In the genomic region with DNA sequence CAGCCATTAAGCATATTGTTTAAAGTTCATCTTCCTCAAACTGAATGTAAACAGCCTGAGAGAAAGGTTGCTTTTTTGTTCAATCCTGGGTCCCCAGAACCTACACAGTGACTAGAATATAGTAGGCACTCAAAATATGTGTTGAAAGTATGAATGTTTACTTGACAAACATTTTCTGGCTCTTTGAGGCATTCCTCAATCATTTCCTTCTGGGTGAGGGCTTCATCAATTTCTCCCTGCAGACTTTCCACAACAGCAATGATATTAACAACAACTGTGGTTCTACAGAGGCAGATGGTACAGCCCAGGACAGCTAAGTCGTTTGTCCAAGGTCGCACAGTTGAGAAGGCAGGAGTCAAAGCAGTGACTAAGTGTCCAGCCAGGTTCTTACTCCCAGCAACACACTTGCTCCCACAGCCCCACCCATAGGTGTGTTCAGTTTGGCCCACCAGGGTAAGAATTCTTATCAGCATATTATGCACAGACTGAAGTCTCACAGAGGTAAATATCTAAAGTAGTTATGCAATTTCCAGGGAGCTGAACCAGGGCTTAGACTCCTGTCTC, we compare ENCODE assay signal across 1 cellular context.
TF ChIP-seq lines count a peak whose summit lies in the region.

No MANE protein-coding gene starts in this region.

TF ChIP-seq in HepG2, 621 proteins besides CTCF, POLR2A, EP300 and RAD21 (continued from another document):
- TF ChIP-seq, protein P1, sequence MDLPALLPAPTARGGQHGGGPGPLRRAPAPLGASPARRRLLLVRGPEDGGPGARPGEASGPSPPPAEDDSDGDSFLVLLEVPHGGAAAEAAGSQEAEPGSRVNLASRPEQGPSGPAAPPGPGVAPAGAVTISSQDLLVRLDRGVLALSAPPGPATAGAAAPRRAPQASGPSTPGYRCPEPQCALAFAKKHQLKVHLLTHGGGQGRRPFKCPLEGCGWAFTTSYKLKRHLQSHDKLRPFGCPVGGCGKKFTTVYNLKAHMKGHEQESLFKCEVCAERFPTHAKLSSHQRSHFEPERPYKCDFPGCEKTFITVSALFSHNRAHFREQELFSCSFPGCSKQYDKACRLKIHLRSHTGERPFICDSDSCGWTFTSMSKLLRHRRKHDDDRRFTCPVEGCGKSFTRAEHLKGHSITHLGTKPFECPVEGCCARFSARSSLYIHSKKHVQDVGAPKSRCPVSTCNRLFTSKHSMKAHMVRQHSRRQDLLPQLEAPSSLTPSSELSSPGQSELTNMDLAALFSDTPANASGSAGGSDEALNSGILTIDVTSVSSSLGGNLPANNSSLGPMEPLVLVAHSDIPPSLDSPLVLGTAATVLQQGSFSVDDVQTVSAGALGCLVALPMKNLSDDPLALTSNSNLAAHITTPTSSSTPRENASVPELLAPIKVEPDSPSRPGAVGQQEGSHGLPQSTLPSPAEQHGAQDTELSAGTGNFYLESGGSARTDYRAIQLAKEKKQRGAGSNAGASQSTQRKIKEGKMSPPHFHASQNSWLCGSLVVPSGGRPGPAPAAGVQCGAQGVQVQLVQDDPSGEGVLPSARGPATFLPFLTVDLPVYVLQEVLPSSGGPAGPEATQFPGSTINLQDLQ (CRISPR knock-in tag; IDR thresholded peaks at IDR 0.05), result no peak
- no peak for TF ChIP-seq MIER3 (CRISPR knock-in tag; IDR thresholded peaks at IDR 0.05; ENCODE audit: borderline replicate concordance)
- no peak for TF ChIP-seq CSRNP2 (CRISPR knock-in tag; conservative IDR thresholded peaks at IDR 0.05; ENCODE audit: low read depth)
- TF ChIP-seq NFRKB (IDR thresholded peaks at IDR 0.05), result no peak
- TF ChIP-seq, protein P2, sequence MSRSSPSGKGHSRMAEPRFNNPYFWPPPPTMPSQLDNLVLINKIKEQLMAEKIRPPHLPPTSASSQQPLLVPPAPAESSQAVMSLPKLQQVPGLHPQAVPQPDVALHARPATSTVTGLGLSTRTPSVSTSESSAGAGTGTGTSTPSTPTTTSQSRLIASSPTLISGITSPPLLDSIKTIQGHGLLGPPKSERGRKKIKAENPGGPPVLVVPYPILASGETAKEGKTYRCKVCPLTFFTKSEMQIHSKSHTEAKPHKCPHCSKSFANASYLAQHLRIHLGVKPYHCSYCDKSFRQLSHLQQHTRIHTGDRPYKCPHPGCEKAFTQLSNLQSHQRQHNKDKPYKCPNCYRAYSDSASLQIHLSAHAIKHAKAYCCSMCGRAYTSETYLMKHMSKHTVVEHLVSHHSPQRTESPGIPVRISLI (CRISPR knock-in tag; IDR thresholded peaks at IDR 0.05; ENCODE audit: borderline replicate concordance), result 0 out of 2 replicates have a peak, but pooled peaks have one; percentile 25
- TF ChIP-seq RBFOX2 (IDR thresholded peaks at IDR 0.05; ENCODE audit: low read depth, low read length), result no peak
- 0 out of 2 replicates have a peak, but pooled peaks have one; percentile 11 for TF ChIP-seq ZNF335 (CRISPR knock-in tag; IDR thresholded peaks at IDR 0.05)
- 0 out of 2 replicates have a peak, but pooled peaks have one; percentile 3 for TF ChIP-seq SMC3 (IDR thresholded peaks at IDR 0.05; ENCODE audit: low read length)
- no peak for TF ChIP-seq MNT (IDR thresholded peaks at IDR 0.05)
- TF ChIP-seq, protein P3, sequence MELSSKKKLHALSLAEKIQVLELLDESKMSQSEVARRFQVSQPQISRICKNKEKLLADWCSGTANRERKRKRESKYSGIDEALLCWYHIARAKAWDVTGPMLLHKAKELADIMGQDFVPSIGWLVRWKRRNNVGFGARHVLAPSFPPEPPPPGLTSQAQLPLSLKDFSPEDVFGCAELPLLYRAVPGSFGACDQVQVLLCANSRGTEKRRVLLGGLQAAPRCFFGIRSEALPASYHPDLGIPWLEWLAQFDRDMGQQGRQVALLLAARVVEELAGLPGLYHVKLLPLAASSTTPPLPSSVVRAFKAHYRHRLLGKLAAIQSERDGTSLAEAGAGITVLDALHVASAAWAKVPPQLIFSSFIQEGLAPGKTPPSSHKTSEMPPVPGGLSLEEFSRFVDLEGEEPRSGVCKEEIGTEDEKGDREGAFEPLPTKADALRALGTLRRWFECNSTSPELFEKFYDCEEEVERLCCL (CRISPR knock-in tag; IDR thresholded peaks at IDR 0.05; ENCODE audit: borderline replicate concordance), result no peak
- TF ChIP-seq, protein P4, sequence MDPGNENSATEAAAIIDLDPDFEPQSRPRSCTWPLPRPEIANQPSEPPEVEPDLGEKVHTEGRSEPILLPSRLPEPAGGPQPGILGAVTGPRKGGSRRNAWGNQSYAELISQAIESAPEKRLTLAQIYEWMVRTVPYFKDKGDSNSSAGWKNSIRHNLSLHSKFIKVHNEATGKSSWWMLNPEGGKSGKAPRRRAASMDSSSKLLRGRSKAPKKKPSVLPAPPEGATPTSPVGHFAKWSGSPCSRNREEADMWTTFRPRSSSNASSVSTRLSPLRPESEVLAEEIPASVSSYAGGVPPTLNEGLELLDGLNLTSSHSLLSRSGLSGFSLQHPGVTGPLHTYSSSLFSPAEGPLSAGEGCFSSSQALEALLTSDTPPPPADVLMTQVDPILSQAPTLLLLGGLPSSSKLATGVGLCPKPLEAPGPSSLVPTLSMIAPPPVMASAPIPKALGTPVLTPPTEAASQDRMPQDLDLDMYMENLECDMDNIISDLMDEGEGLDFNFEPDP (CRISPR knock-in tag; conservative IDR thresholded peaks at IDR 0.05), result no peak
- no peak for TF ChIP-seq MLXIP (CRISPR knock-in tag; IDR thresholded peaks at IDR 0.05; ENCODE audit: borderline replicate concordance)
- no peak for TF ChIP-seq TBP (CRISPR knock-in tag; IDR thresholded peaks at IDR 0.05)
- TF ChIP-seq, protein P5, sequence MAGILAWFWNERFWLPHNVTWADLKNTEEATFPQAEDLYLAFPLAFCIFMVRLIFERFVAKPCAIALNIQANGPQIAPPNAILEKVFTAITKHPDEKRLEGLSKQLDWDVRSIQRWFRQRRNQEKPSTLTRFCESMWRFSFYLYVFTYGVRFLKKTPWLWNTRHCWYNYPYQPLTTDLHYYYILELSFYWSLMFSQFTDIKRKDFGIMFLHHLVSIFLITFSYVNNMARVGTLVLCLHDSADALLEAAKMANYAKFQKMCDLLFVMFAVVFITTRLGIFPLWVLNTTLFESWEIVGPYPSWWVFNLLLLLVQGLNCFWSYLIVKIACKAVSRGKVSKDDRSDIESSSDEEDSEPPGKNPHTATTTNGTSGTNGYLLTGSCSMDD (CRISPR knock-in tag; IDR thresholded peaks at IDR 0.05), result no peak
- no peak for TF ChIP-seq BRF2 (CRISPR knock-in tag; IDR thresholded peaks at IDR 0.05)
- no peak for TF ChIP-seq HCFC1 (IDR thresholded peaks at IDR 0.05; ENCODE audit: low read depth, low read length)
- no peak for TF ChIP-seq SKIL (CRISPR knock-in tag; IDR thresholded peaks at IDR 0.05; ENCODE audit: borderline replicate concordance)
- peak; percentile 94 for TF ChIP-seq PRDM10 (CRISPR knock-in tag; IDR thresholded peaks at IDR 0.05; ENCODE audit: low read depth)
- peak; percentile 36 for TF ChIP-seq GATAD2A (CRISPR knock-in tag; IDR thresholded peaks at IDR 0.05)
- no peak for TF ChIP-seq ZNF768 (CRISPR knock-in tag; IDR thresholded peaks at IDR 0.05)
- no peak for TF ChIP-seq TARDBP (CRISPR knock-in tag; IDR thresholded peaks at IDR 0.05)
